10 cellular contexts compared by ENCODE assay signal in the genomic region with DNA sequence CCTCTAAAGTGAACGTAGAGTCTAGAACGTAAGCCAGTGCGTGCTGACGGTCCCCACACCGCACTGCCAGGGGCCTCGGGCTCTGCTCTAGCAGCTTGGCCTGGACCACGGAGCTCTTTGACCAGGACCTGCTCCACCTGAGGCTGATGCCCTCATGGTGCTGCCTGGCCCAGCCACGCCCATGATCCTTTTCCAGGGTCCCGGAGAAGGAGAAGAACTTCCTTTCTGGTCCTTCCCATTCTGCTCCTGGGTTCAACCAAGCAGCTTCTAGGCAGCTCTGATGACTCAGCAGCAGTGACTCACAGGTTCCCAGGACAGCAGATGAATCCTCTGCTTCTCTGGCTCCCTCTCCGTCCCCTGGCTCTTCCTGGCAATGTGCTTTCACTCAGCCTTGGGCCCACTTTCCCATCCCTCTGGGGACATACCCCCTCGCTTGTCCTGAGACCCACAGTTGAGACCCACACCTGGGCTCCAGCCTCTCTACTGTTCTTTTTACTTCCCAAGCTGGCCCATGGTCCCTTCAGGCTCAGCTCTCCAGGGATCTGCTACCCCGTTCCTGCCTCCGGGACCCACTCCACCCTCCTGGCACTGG.
DNase-seq lines count a peak whose midpoint lies in the region; TF ChIP-seq lines count a peak whose summit lies in the region.
"Had no signal": no experiment of that assay in that cellular context is flagged by ENCODE, and none has a peak within 500 bp of the region (broad histone marks: within the 10 kb centered on the region; RNA-seq: fewer than 3 reads in every experiment).

No MANE protein-coding gene starts in this region.

- H3K18ac ChIP-seq in mesendoderm (ENCODE audit: low read length), result peak overlapping the region; percentile 20

- no CpG with 5 or more reads among the region's 13 CpGs for WGBS in mesendoderm (ENCODE audit: extremely low coverage, insufficient coverage, low lambda C conversion rate)

- H3K4me1 ChIP-seq in mesendoderm (ENCODE audit: control insufficient read depth, low read depth, low read length), result peaks cover 10% of the 10 kb centered on the region

- H3K4me3 ChIP-seq in mesendoderm (ENCODE audit: low read length), result no peak overlapping the region
- H3K4me3 ChIP-seq: GM12878, Peyer's patch had no signal

- H3K9ac ChIP-seq in mesendoderm (ENCODE audit: low read length), result no peak overlapping the region

- H3K4ac ChIP-seq in mesendoderm (ENCODE audit: low read depth, low read length), result no peak overlapping the region

- H2AK5ac ChIP-seq in mesendoderm (ENCODE audit: low read length), result peak overlapping the region; percentile 66

- no peaks in the 10 kb centered on the region for H3K79me2 ChIP-seq in mesendoderm (ENCODE audit: control insufficient read depth, insufficient read depth, low read length)

- no peak overlapping the region for H4K8ac ChIP-seq in mesendoderm (ENCODE audit: low read depth, low read length)

- H4K5ac ChIP-seq in mesendoderm (ENCODE audit: low read length), result no peak overlapping the region

- no peak overlapping the region for H2BK120ac ChIP-seq in mesendoderm (ENCODE audit: low read depth, low read length)

- H3K27me3 ChIP-seq in mesendoderm (ENCODE audit: insufficient read depth, low read length, poor library complexity), result no peaks in the 10 kb centered on the region
- H3K27me3 ChIP-seq: Peyer's patch had no signal

- no peak overlapping the region for H3K4me2 ChIP-seq in mesendoderm (ENCODE audit: low read length)

- no peak overlapping the region for H2BK5ac ChIP-seq in mesendoderm (ENCODE audit: low read length)

- peak overlapping the region; percentile 85 for H3K23ac ChIP-seq in mesendoderm (ENCODE audit: low read length)

- H3K79me1 ChIP-seq in mesendoderm (ENCODE audit: low read length), result no peaks in the 10 kb centered on the region

- DNase-seq in AG09319 (ENCODE audit: extremely low read depth, low read depth) (peak; percentile 30), cerebellum (ENCODE audit: low spot score) (peak; percentile 17), mesendoderm (peak; percentile 79), inferior parietal cortex (ENCODE audit: extremely low spot score) (no peak), NCI-H2227 (lab: John Stamatoyannopoulos, UW; ENCODE audit: unreplicated experiment) (no peak), COR-L47 (lab: John Stamatoyannopoulos, UW) (no peak)
- no peak for DNase-seq in activated effector memory CD4-positive, alpha-beta T cell treated with Interleukin-2 at 50 U/mL for 16 hours

- H3K36me3 ChIP-seq in KOPT-K1 (ENCODE audit: insufficient read depth, low read length) (no peaks in the 10 kb centered on the region), mesendoderm (ENCODE audit: control insufficient read depth, insufficient read depth, low read length) (no peaks in the 10 kb centered on the region)
- H3K36me3 ChIP-seq: Peyer's patch had no signal

- no peak for TF ChIP-seq CTCF in AG09319 (IDR thresholded peaks at IDR 0.05; ENCODE audit: low read depth, low read length)

- peak overlapping the region; percentile 12 for H3K56ac ChIP-seq in mesendoderm (ENCODE audit: low read length)

- peak overlapping the region; percentile 10 for H2BK15ac ChIP-seq in mesendoderm (replicated peaks; ENCODE audit: low read depth)

- H3K27ac ChIP-seq in KOPT-K1 (ENCODE audit: low read depth, low read length, poor library complexity, severe bottlenecking) (peak overlapping the region; percentile 35), mesendoderm (ENCODE audit: low read depth, low read length) (no peak overlapping the region)
- H3K27ac ChIP-seq: Peyer's patch had no signal

- H3K9me3 ChIP-seq in KOPT-K1 (ENCODE audit: insufficient read depth, low read length, poor library complexity, severe bottlenecking), result no peaks in the 10 kb centered on the region
- H3K9me3 ChIP-seq: Peyer's patch had no signal

Comparison
In these comparisons a context has a peak if more than half of its experiments do, and no peak if none do; other contexts are left out.
1. DNase-seq: peak in AG09319 (single experiment), cerebellum (single experiment) and mesendoderm (single experiment); none in activated effector memory CD4-positive, alpha-beta T cell treated with Interleukin-2 at 50 U/mL for 16 hours (single experiment), inferior parietal cortex (single experiment), NCI-H2227 (single experiment) and COR-L47 (single experiment).